8 cellular contexts compared by ENCODE assay signal in the genomic region with DNA sequence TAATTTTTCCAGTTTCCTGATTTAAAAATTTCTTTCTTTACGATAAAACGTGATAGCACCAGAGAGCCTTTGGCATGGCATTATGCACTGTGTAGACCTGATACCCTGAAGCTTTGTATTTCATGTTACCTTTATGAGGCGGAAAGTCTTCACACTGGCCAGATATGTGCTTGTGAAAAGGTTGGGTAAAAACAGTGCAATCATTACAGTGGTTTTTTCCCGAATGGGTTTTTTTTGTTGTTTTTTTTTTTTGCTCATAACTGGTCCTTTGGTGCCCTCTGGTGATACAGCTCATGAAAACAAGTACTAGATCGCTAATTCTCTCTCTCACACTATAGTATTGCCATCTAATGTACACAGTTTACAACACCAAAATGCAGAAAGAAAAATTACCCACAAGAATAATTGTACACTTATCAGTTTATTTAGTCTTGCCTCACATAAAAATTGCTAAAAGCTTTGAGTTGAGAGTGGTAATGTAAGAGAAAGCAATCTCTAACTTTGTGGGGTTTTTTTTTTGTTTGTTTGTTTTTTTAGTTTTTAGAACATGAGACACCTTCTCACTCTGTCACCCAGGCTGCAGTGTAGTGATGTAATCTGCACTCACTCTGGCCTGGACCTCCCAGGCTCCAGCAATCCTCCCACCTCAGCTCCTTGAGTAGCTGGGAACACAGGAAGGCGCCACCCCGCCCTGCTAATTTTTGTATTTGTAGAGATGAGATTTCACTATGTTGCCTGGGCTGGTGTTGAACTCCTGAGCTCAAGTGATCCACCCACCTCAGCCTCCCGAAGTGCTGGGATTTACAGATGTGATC. TPM values are rescaled to one million over a fixed set of nuclear protein-coding genes. Genes with fewer than 3 reads are reported as not detected.
DNase-seq lines count a peak whose midpoint lies in the region; ATAC-seq and TF ChIP-seq lines count a peak whose summit lies in the region.

No MANE protein-coding gene starts in this region.

- peak; percentile 63 for ATAC-seq in GM18861 (IDR thresholded peaks at IDR 0.05; ENCODE audit: unreplicated experiment)
- peak; percentile 60 for ATAC-seq in HG03442 (IDR thresholded peaks at IDR 0.05; ENCODE audit: unreplicated experiment)
- ATAC-seq in omental fat pad (ENCODE audit: low FRiP score): peak; percentile 37
- no peak for ATAC-seq in HG03571 (IDR thresholded peaks at IDR 0.05; ENCODE audit: unreplicated experiment)

- H3K4me3 ChIP-seq in fibroblast of pulmonary artery (replicated peaks; ENCODE audit: low read depth, low read length): peak overlapping the region; percentile 33

- TF ChIP-seq CTCF in fibroblast of pulmonary artery (IDR thresholded peaks at IDR 0.05; ENCODE audit: low read length, missing control alignments) (peak; percentile 62), omental fat pad (IDR thresholded peaks at IDR 0.05) (no peak)

- DNase-seq in CD1c-positive myeloid dendritic cell (ENCODE audit: extremely low spot score) (peak; percentile 54), SKM-1 treated with dmso at 0.1 percent for 144 hours (lab: John Stamatoyannopoulos, UW; ENCODE audit: unreplicated experiment) (peak; percentile 58), fibroblast of pulmonary artery (ENCODE audit: low read depth) (peak; percentile 78), omental fat pad (ENCODE audit: low spot score) (no peak)
- no peak for DNase-seq in activated CD4-positive, alpha-beta T cell treated with anti-CD3 and anti-CD28 coated beads, Interleukin-2, amount 50 U/mL, for 1 hour

RNA-seq across cellular contexts. Expression of a gene that starts 21.3 kb away (rescaled TPM):
- total RNA-seq in omental fat pad: 10 to 100 TPM; 72.1 to 84.0 (median 80.6) TPM

Comparison
In these comparisons a context has a peak if more than half of its experiments do, and no peak if none do; other contexts are left out.
1. DNase-seq: peak in CD1c-positive myeloid dendritic cell (single experiment), SKM-1 treated with dmso at 0.1 percent for 144 hours (single experiment) and fibroblast of pulmonary artery (single experiment); none in omental fat pad (single experiment) and activated CD4-positive, alpha-beta T cell treated with anti-CD3 and anti-CD28 coated beads, Interleukin-2, amount 50 U/mL, for 1 hour (single experiment).